6 cellular contexts compared by ENCODE assay signal in the genomic region with DNA sequence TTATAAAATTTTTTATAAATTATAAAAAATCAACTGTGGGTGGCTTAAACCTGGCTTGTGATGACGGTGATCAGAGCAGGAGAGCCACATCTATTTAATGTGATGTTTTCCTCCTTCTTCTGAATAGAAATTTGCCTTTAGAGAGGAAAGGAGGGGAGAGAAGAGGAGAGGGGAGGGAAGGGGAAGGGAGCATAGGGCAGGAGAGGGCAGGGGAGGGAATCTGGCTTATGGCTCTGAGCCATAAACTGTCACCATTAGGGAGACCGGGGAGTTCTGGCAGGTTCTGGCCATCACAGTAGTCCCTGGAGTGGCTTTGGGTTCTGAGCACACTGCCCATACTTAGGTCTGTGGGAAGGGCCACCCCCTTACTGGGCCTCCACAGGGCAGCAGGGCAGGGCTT.
"Had no signal": no experiment of that assay in that cellular context is flagged by ENCODE, and none has a peak within 500 bp of the region (broad histone marks: within the 10 kb centered on the region; RNA-seq: fewer than 3 reads in every experiment).

No MANE protein-coding gene starts in this region.

- H3K4me2 ChIP-seq: GM23338 had no signal

- H3K9me3 Mint-ChIP-seq: GM23338, HFFc6 had no signal

- DNase-seq: H9, HCEC 1CT, HFFc6, IMR-90 had no signal

- H3K27ac Mint-ChIP-seq: GM23338, H9, HFFc6 had no signal

- H3K4me3 Mint-ChIP-seq: GM23338, H9, HFFc6 had no signal

- H2AFZ ChIP-seq: GM23338 had no signal

- H3K4me3 ChIP-seq: GM23338, K562 had no signal

- ATAC-seq: GM23338, K562 had no signal
